In genomic region chr3:52487788-52488691, GRCh38 we compare ENCODE assay signal across 18 cellular contexts. TPM values are rescaled to one million over a fixed set of nuclear protein-coding genes. Genes with fewer than 3 reads are reported as not detected.
DNase-seq lines count a peak whose midpoint lies in the region; ATAC-seq, FAIRE-seq and TF ChIP-seq lines count a peak whose summit lies in the region.
"Had no signal": no experiment of that assay in that cellular context is flagged by ENCODE, and none has a peak within 500 bp of the region (broad histone marks: within the 10 kb centered on the region; RNA-seq: fewer than 3 reads in every experiment).

No MANE protein-coding gene starts in this region.

- in situ Hi-C loops in HepG2 (cut with HindIII; ENCODE audit: extremely low pct_ligation_motif_present, low pct_unique_long_range_greater_than_20kb) = no loop called here

- no peak for TF ChIP-seq CTCF in HepG2 (CRISPR knock-in tag; IDR thresholded peaks at IDR 0.05)
- TF ChIP-seq CTCF in right lobe of liver (IDR thresholded peaks at IDR 0.05) = no peak
- TF ChIP-seq CTCF in testis (IDR thresholded peaks at IDR 0.05) = no peak
- no peak for TF ChIP-seq CTCF in stomach (IDR thresholded peaks at IDR 0.05)

- FAIRE-seq in HepG2 (lab: Jason Lieb, UNC) = no peak

- BruUV-seq in HepG2 (replicated peaks; lab: Mats Ljungman, UMichigan) = no TSS peak

- H3K36me3 ChIP-seq in HepG2 (replicated peaks in 1 of 2; ENCODE audit: control insufficient read depth in 1 of 2, insufficient read depth in 2 of 2, low read length in 2 of 2) (peaks cover 18 to 41% of the 10 kb centered on the region in 2 experiments), right lobe of liver (peaks cover 0 to 52% (median 17%) of the 10 kb centered on the region in 4 donors), testis (ENCODE audit: low read depth, missing control alignments) (no peaks in the 10 kb centered on the region), stomach (peaks cover 70 to 98% (median 96%) of the 10 kb centered on the region in 4 donors)

- H3K27ac ChIP-seq in HepG2 (ENCODE audit: extremely low read length, insufficient read depth, low read length) (no peak overlapping the region), right lobe of liver (no peak overlapping the region), testis (peak overlapping the region; percentile 44 to 81), stomach (no peak overlapping the region)

- POLR2A ChIA-PET in HepG2 (lab: Yijun Ruan, JAX) = no interaction called here

- DNase-seq in HepG2 (ENCODE audit: low spot score) (no peak), right lobe of liver (no peak), testis (no peak), stomach (no peak)
- DNase-seq: 8988T; BE2C; Calu3; DMS53; KG1; NCI-H1436 treated with DMSO at 0.1 percent for 48 hours; NCI-H2029 treated with DMSO at 0.1 percent for 48 hours; NCI-H2171 treated with DMSO at 0.1 percent for 48 hours; NCI-H446 treated with DMSO at 0.1 percent for 48 hours; NK-92 treated with Interleukin-12 subunit alpha and Interleukin-12 subunit beta, amount 100 ng/mL, for 24 hours; OCI-M1; RPMI8226 had no signal

- no peaks in the 10 kb centered on the region for H3K79me2 ChIP-seq in HepG2 (ENCODE audit: insufficient read depth, low read length)

- 98% methylated on average over 44 of the region's 59 CpGs for WGBS in HepG2 (ENCODE audit: low lambda C conversion rate)
- WGBS in right lobe of liver (ENCODE audit: insufficient coverage, low coverage, low lambda C conversion rate, missing lambda C conversion rate) = 86% methylated on average over 7 of the region's 59 CpGs
- WGBS in testis, 2 donors = 94 to 98% methylated on average over 16 to 58 of the region's 59 CpGs
- WGBS in stomach, 5 donors = 94 to 97% (median 96%) methylated on average over 54 to 59 of the region's 59 CpGs

- H3K9ac ChIP-seq in HepG2 (ENCODE audit: insufficient read depth, low read depth, low read length) = no peak overlapping the region

- no peaks in the 10 kb centered on the region for H3K27me3 ChIP-seq in HepG2 (ENCODE audit: control insufficient read depth in 1 of 2, insufficient read depth in 2 of 2, low read length in 2 of 2)
- H3K27me3 ChIP-seq in right lobe of liver = no peaks in the 10 kb centered on the region
- H3K27me3 ChIP-seq in testis = no peaks in the 10 kb centered on the region
- no peaks in the 10 kb centered on the region for H3K27me3 ChIP-seq in stomach
- H3K27me3 ChIP-seq: BE2C had no signal

- H3K4me1 ChIP-seq in HepG2 (ENCODE audit: insufficient read depth, low read length) = peaks cover 11% of the 10 kb centered on the region; the same call in 1 of the 2 replicates
- H3K4me1 ChIP-seq in right lobe of liver = no peaks in the 10 kb centered on the region
- H3K4me1 ChIP-seq in testis = peaks cover 74% of the 10 kb centered on the region
- peaks cover 5 to 51% (median 16%) of the 10 kb centered on the region in 4 donors for H3K4me1 ChIP-seq in stomach
- H3K4me1 ChIP-seq: BE2C had no signal

- TF ChIP-seq RAD21 in HepG2 (CRISPR knock-in tag; IDR thresholded peaks at IDR 0.05) = no peak

- no peak overlapping the region for H3K4me3 ChIP-seq in HepG2 (replicated peaks in 1 of 3; ENCODE audit: insufficient read depth in 1 of 3, low read depth in 2 of 3, low read length in 3 of 3)
- no peak overlapping the region for H3K4me3 ChIP-seq in right lobe of liver
- H3K4me3 ChIP-seq in testis = no peak overlapping the region
- H3K4me3 ChIP-seq in stomach = no peak overlapping the region

- no peak overlapping the region for H2AFZ ChIP-seq in HepG2 (ENCODE audit: low read length)

- H3K4me2 ChIP-seq in HepG2 (ENCODE audit: low read depth, low read length) = no peak overlapping the region

- TF ChIP-seq EP300 in HepG2 (IDR thresholded peaks at IDR 0.05; ENCODE audit: low read depth in 2 of 2, low read length in 2 of 2) (no peak), HepG2 (CRISPR knock-in tag; IDR thresholded peaks at IDR 0.05; ENCODE audit: borderline replicate concordance) (no peak), stomach (IDR thresholded peaks at IDR 0.05) (no peak)

- TF ChIP-seq POLR2A in HepG2 (IDR thresholded peaks at IDR 0.05; ENCODE audit: insufficient read depth in 1 of 2, low read depth in 2 of 2, low read length in 2 of 2) (no peak), right lobe of liver (IDR thresholded peaks at IDR 0.05) (no peak), testis (IDR thresholded peaks at IDR 0.05) (no peak), stomach (IDR thresholded peaks at IDR 0.05) (no peak)

- H4K20me1 ChIP-seq in HepG2 (ENCODE audit: insufficient read depth, low read length) = no peaks in the 10 kb centered on the region; the same call in 1 of the 2 replicates

- ATAC-seq in HepG2 (no peak), right lobe of liver (no peak)

- CTCF ChIA-PET in HepG2 (lab: Yijun Ruan, JAX; ENCODE audit: low intra/inter-chr PET ratio, low total read pairs) = no interaction called here

- H3K9me3 ChIP-seq in HepG2 (ENCODE audit: low read length) = no peaks in the 10 kb centered on the region
- no peaks in the 10 kb centered on the region for H3K9me3 ChIP-seq in right lobe of liver
- no peaks in the 10 kb centered on the region for H3K9me3 ChIP-seq in testis
- no peaks in the 10 kb centered on the region for H3K9me3 ChIP-seq in stomach
- H3K9me3 ChIP-seq: BE2C had no signal

- intact Hi-C loops in HepG2 (cut with micrococcal nuclease; ENCODE audit: unreplicated experiment) (no loop called here), right lobe of liver (cut with DNase I) (loop anchor here in 1 of 2 donors (10.0 kb wide), 1 partner anchor 187 kb away; no protein-coding TSS in a partner anchor), testis (cut with DNase I; ENCODE audit: low total_unique reads) (loop anchor here (5.0 kb wide), 1 partner anchor 49 kb away; the partner anchor contains the start of gene UQCC5), stomach (cut with DNase I; ENCODE audit: low total_unique reads) (no loop called here)

RNA-seq across cellular contexts. Expression of gene STAB1, which starts 7.1 kb away (rescaled TPM):
- 0.09 and 0.28 TPM in 2 replicates for total RNA-seq in HepG2 (2016; rRNA removed; fragmentation: Illumina TruSeq; extraction: Trizol)
- not detected in 2 replicates for total RNA-seq in HepG2 (2016; cell fraction: cytosol; rRNA removed; fragmentation: Illumina TruSeq; extraction: Trizol; ENCODE audit: low read depth)
- total RNA-seq in HepG2 (2016; cell fraction: insoluble cytoplasmic fraction; rRNA removed; fragmentation: Illumina TruSeq; extraction: Trizol) = 0.11 and 0.18 TPM in 2 replicates
- total RNA-seq in HepG2 (2016; cell fraction: membrane; rRNA removed; fragmentation: Illumina TruSeq; extraction: Trizol) = 0.31 TPM in 1 of 2 replicates, not detected in the other
- 0.13 and 0.16 TPM in 2 replicates for total RNA-seq in HepG2 (2016; cell fraction: nucleus; rRNA removed; fragmentation: Illumina TruSeq; extraction: Trizol)
- polyA plus RNA-seq in HepG2 (2011; rRNA removed) = 0.34 and 0.59 TPM in 2 replicates
- polyA plus RNA-seq in HepG2 (2011; cell fraction: cytosol; rRNA removed) = 0.13 and 0.16 TPM in 2 replicates
- polyA plus RNA-seq in HepG2 (2011; cell fraction: nucleus; rRNA removed) = 4.1 and 4.3 TPM in 2 replicates
- polyA plus RNA-seq in HepG2 (2012) = 0.23 and 0.24 TPM in 2 replicates
- 0.02 and 0.14 TPM in 2 replicates for polyA plus RNA-seq in HepG2 (2016; cell fraction: cytosol; fragmentation: Illumina TruSeq; extraction: Trizol; ENCODE audit: low read depth)
- 0.10 TPM in 1 of 2 replicates, not detected in the other for polyA plus RNA-seq in HepG2 (2016; cell fraction: insoluble cytoplasmic fraction; fragmentation: Illumina TruSeq; extraction: Trizol; ENCODE audit: low read depth)
- not detected in 2 replicates for polyA plus RNA-seq in HepG2 (2016; cell fraction: membrane; fragmentation: Illumina TruSeq; extraction: Trizol; ENCODE audit: low read depth)
- 0.30 TPM in 1 of 2 replicates, not detected in the other for polyA plus RNA-seq in HepG2 (2016; cell fraction: nucleus; fragmentation: Illumina TruSeq; extraction: Trizol; ENCODE audit: insufficient read depth, low read depth)
- 0.26 and 1.0 TPM in 2 replicates for polyA minus RNA-seq in HepG2 (2011; rRNA and poly(A)+ RNA removed; ENCODE audit: low replicate concordance)
- polyA minus RNA-seq in HepG2 (2011; cell fraction: cytosol; rRNA and poly(A)+ RNA removed) = 0.30 TPM in 1 of 2 replicates, not detected in the other
- polyA minus RNA-seq in HepG2 (2011; cell fraction: nucleus; rRNA and poly(A)+ RNA removed) = 0.50 and 0.90 TPM in 2 replicates
- 100 to 1,000 TPM in 3 of 6 experiments, 10 to 100 TPM in 3; 60.7 to 268 (median 92.5) TPM for total RNA-seq in right lobe of liver
- total RNA-seq in testis = 10 to 100 TPM; 58.6 to 71.9 TPM
- polyA plus RNA-seq in testis (ENCODE audit: insufficient read depth, low read depth, low replicate concordance) = 41.7 TPM
- 100 to 1,000 TPM in 2 of 5 donors, 10 to 100 TPM in 3; 51.6 to 295 (median 79.9) TPM for total RNA-seq in stomach
- polyA plus RNA-seq in stomach = 10 to 100 TPM; 33.7 to 55.3 (median 48.6) TPM
- total RNA-seq: H4 had no signal
- polyA plus RNA-seq: CD4-positive, alpha-beta memory T cell had no signal

RNA-seq across cellular contexts. Expression of gene NISCH, which starts 32.6 kb away (rescaled TPM):
- 15.3 and 27.0 TPM in 2 replicates for total RNA-seq in HepG2 (2016; rRNA removed; fragmentation: Illumina TruSeq; extraction: Trizol)
- 10.8 and 11.5 TPM in 2 replicates for total RNA-seq in HepG2 (2016; cell fraction: cytosol; rRNA removed; fragmentation: Illumina TruSeq; extraction: Trizol; ENCODE audit: low read depth)
- 10.9 and 25.7 TPM in 2 replicates for total RNA-seq in HepG2 (2016; cell fraction: insoluble cytoplasmic fraction; rRNA removed; fragmentation: Illumina TruSeq; extraction: Trizol)
- 11.3 and 12.4 TPM in 2 replicates for total RNA-seq in HepG2 (2016; cell fraction: membrane; rRNA removed; fragmentation: Illumina TruSeq; extraction: Trizol)
- 36.6 and 40.4 TPM in 2 replicates for total RNA-seq in HepG2 (2016; cell fraction: nucleus; rRNA removed; fragmentation: Illumina TruSeq; extraction: Trizol)
- 47.6 and 63.0 TPM in 2 replicates for polyA plus RNA-seq in HepG2 (2011; rRNA removed)
- 17.8 and 20.4 TPM in 2 replicates for polyA plus RNA-seq in HepG2 (2011; cell fraction: cytosol; rRNA removed)
- 441 and 512 TPM in 2 replicates for polyA plus RNA-seq in HepG2 (2011; cell fraction: nucleus; rRNA removed)
- polyA plus RNA-seq in HepG2 (2012) = 31.6 and 39.4 TPM in 2 replicates
- polyA plus RNA-seq in HepG2 (2016; cell fraction: cytosol; fragmentation: Illumina TruSeq; extraction: Trizol; ENCODE audit: low read depth) = 3.2 and 3.7 TPM in 2 replicates
- polyA plus RNA-seq in HepG2 (2016; cell fraction: insoluble cytoplasmic fraction; fragmentation: Illumina TruSeq; extraction: Trizol; ENCODE audit: low read depth) = 9.4 and 12.9 TPM in 2 replicates
- 6.4 and 6.7 TPM in 2 replicates for polyA plus RNA-seq in HepG2 (2016; cell fraction: membrane; fragmentation: Illumina TruSeq; extraction: Trizol; ENCODE audit: low read depth)
- polyA plus RNA-seq in HepG2 (2016; cell fraction: nucleus; fragmentation: Illumina TruSeq; extraction: Trizol; ENCODE audit: insufficient read depth, low read depth) = 96.6 and 101 TPM in 2 replicates
- polyA minus RNA-seq in HepG2 (2011; rRNA and poly(A)+ RNA removed; ENCODE audit: low replicate concordance) = 50.0 and 58.0 TPM in 2 replicates
- polyA minus RNA-seq in HepG2 (2011; cell fraction: cytosol; rRNA and poly(A)+ RNA removed) = 15.2 and 15.4 TPM in 2 replicates
- polyA minus RNA-seq in HepG2 (2011; cell fraction: nucleus; rRNA and poly(A)+ RNA removed) = 97.0 and 102 TPM in 2 replicates
- 10 to 100 TPM; 19.7 to 51.9 (median 30.6) TPM for total RNA-seq in right lobe of liver
- total RNA-seq in testis = 100 to 1,000 TPM; 315 to 327 TPM
- polyA plus RNA-seq in testis (ENCODE audit: insufficient read depth, low read depth, low replicate concordance) = 166 TPM
- 100 to 1,000 TPM in 3 of 5 donors, 10 to 100 TPM in 2; 68.5 to 456 (median 147) TPM for total RNA-seq in stomach
- polyA plus RNA-seq in stomach = 10 to 100 TPM; 18.3 to 36.4 (median 19.9) TPM

RNA-seq across cellular contexts. Expression of gene TNNC1, which starts 34.2 kb away (rescaled TPM):
- total RNA-seq in HepG2 (2016; rRNA removed; fragmentation: Illumina TruSeq; extraction: Trizol) (11.8 and 18.7 TPM in 2 replicates), right lobe of liver (10 to 100 TPM in 1 of 6 experiments, 1 to 10 TPM in 3, under 1 TPM in 2; 0.55 to 12.2 (median 1.3) TPM), testis (10 to 100 TPM; 11.3 to 23.2 TPM), stomach (1 to 10 TPM in 2 of 5 donors, not detected in 3; 3.1 to 6.5 TPM)
- 4.4 and 4.6 TPM in 2 replicates for total RNA-seq in HepG2 (2016; cell fraction: cytosol; rRNA removed; fragmentation: Illumina TruSeq; extraction: Trizol; ENCODE audit: low read depth)
- total RNA-seq in HepG2 (2016; cell fraction: insoluble cytoplasmic fraction; rRNA removed; fragmentation: Illumina TruSeq; extraction: Trizol) = 13.2 and 20.1 TPM in 2 replicates
- total RNA-seq in HepG2 (2016; cell fraction: membrane; rRNA removed; fragmentation: Illumina TruSeq; extraction: Trizol) = 2.5 and 5.3 TPM in 2 replicates
- total RNA-seq in HepG2 (2016; cell fraction: nucleus; rRNA removed; fragmentation: Illumina TruSeq; extraction: Trizol) = 5.4 and 5.7 TPM in 2 replicates
- polyA plus RNA-seq in HepG2 (2011; rRNA removed) (36.4 and 39.5 TPM in 2 replicates), testis (ENCODE audit: insufficient read depth, low read depth, low replicate concordance) (91.7 TPM), stomach (10 to 100 TPM in 2 of 3 donors, 1 to 10 TPM in 1; 4.9 to 41.1 (median 20.3) TPM)
- 53.0 and 54.8 TPM in 2 replicates for polyA plus RNA-seq in HepG2 (2011; cell fraction: cytosol; rRNA removed)
- 14.3 and 16.8 TPM in 2 replicates for polyA plus RNA-seq in HepG2 (2011; cell fraction: nucleus; rRNA removed)
- 10.9 and 12.3 TPM in 2 replicates for polyA plus RNA-seq in HepG2 (2012)
- polyA plus RNA-seq in HepG2 (2016; cell fraction: cytosol; fragmentation: Illumina TruSeq; extraction: Trizol; ENCODE audit: low read depth) = 3.3 and 4.0 TPM in 2 replicates
- 17.1 and 18.1 TPM in 2 replicates for polyA plus RNA-seq in HepG2 (2016; cell fraction: insoluble cytoplasmic fraction; fragmentation: Illumina TruSeq; extraction: Trizol; ENCODE audit: low read depth)
- polyA plus RNA-seq in HepG2 (2016; cell fraction: membrane; fragmentation: Illumina TruSeq; extraction: Trizol; ENCODE audit: low read depth) = 2.7 and 3.3 TPM in 2 replicates
- polyA plus RNA-seq in HepG2 (2016; cell fraction: nucleus; fragmentation: Illumina TruSeq; extraction: Trizol; ENCODE audit: insufficient read depth, low read depth) = 6.6 and 10.5 TPM in 2 replicates
- polyA minus RNA-seq in HepG2 (2011; rRNA and poly(A)+ RNA removed; ENCODE audit: low replicate concordance) = 7.0 and 8.2 TPM in 2 replicates
- 4.5 and 5.4 TPM in 2 replicates for polyA minus RNA-seq in HepG2 (2011; cell fraction: cytosol; rRNA and poly(A)+ RNA removed)
- polyA minus RNA-seq in HepG2 (2011; cell fraction: nucleus; rRNA and poly(A)+ RNA removed) = 4.5 and 4.6 TPM in 2 replicates

RNA-seq across cellular contexts. Expression of gene SEMA3G, which starts 43.1 kb away (rescaled TPM):
- total RNA-seq in HepG2 (2016; rRNA removed; fragmentation: Illumina TruSeq; extraction: Trizol) (2.0 and 6.1 TPM in 2 replicates), right lobe of liver (1 to 10 TPM in 2 of 6 experiments, under 1 TPM in 4; 0.60 to 2.8 (median 0.80) TPM), testis (1 to 10 TPM; 1.7 to 2.1 TPM), stomach (1 to 10 TPM in 3 of 5 donors, under 1 TPM in 2; under 0.01 to 9.6 (median 1.7) TPM)
- total RNA-seq in HepG2 (2016; cell fraction: cytosol; rRNA removed; fragmentation: Illumina TruSeq; extraction: Trizol; ENCODE audit: low read depth) = 0.44 and 0.61 TPM in 2 replicates
- total RNA-seq in HepG2 (2016; cell fraction: insoluble cytoplasmic fraction; rRNA removed; fragmentation: Illumina TruSeq; extraction: Trizol) = 1.9 and 7.2 TPM in 2 replicates
- 1.0 and 1.1 TPM in 2 replicates for total RNA-seq in HepG2 (2016; cell fraction: membrane; rRNA removed; fragmentation: Illumina TruSeq; extraction: Trizol)
- 5.8 and 8.3 TPM in 2 replicates for total RNA-seq in HepG2 (2016; cell fraction: nucleus; rRNA removed; fragmentation: Illumina TruSeq; extraction: Trizol)
- polyA plus RNA-seq in HepG2 (2011; rRNA removed) (8.3 and 13.4 TPM in 2 replicates), testis (ENCODE audit: insufficient read depth, low read depth, low replicate concordance) (3.1 TPM), stomach (1 to 10 TPM; 1.4 to 2.3 (median 1.9) TPM)
- polyA plus RNA-seq in HepG2 (2011; cell fraction: cytosol; rRNA removed) = 8.0 and 10.3 TPM in 2 replicates
- 21.7 and 30.5 TPM in 2 replicates for polyA plus RNA-seq in HepG2 (2011; cell fraction: nucleus; rRNA removed)
- polyA plus RNA-seq in HepG2 (2012) = 14.2 and 15.4 TPM in 2 replicates
- 0.33 and 0.36 TPM in 2 replicates for polyA plus RNA-seq in HepG2 (2016; cell fraction: cytosol; fragmentation: Illumina TruSeq; extraction: Trizol; ENCODE audit: low read depth)
- 1.4 and 2.1 TPM in 2 replicates for polyA plus RNA-seq in HepG2 (2016; cell fraction: insoluble cytoplasmic fraction; fragmentation: Illumina TruSeq; extraction: Trizol; ENCODE audit: low read depth)
- 0.62 and 0.71 TPM in 2 replicates for polyA plus RNA-seq in HepG2 (2016; cell fraction: membrane; fragmentation: Illumina TruSeq; extraction: Trizol; ENCODE audit: low read depth)
- polyA plus RNA-seq in HepG2 (2016; cell fraction: nucleus; fragmentation: Illumina TruSeq; extraction: Trizol; ENCODE audit: insufficient read depth, low read depth) = 8.4 and 8.8 TPM in 2 replicates
- polyA minus RNA-seq in HepG2 (2011; rRNA and poly(A)+ RNA removed; ENCODE audit: low replicate concordance) = 1.2 and 22.3 TPM in 2 replicates
- 6.4 and 10.0 TPM in 2 replicates for polyA minus RNA-seq in HepG2 (2011; cell fraction: cytosol; rRNA and poly(A)+ RNA removed)
- polyA minus RNA-seq in HepG2 (2011; cell fraction: nucleus; rRNA and poly(A)+ RNA removed) = 11.9 and 12.6 TPM in 2 replicates

RNA-seq across cellular contexts. Expression of gene NT5DC2, which starts 45.6 kb away (rescaled TPM):
- 105 and 131 TPM in 2 replicates for total RNA-seq in HepG2 (2016; rRNA removed; fragmentation: Illumina TruSeq; extraction: Trizol)
- total RNA-seq in HepG2 (2016; cell fraction: cytosol; rRNA removed; fragmentation: Illumina TruSeq; extraction: Trizol; ENCODE audit: low read depth) = 335 and 351 TPM in 2 replicates
- 92.9 and 127 TPM in 2 replicates for total RNA-seq in HepG2 (2016; cell fraction: insoluble cytoplasmic fraction; rRNA removed; fragmentation: Illumina TruSeq; extraction: Trizol)
- total RNA-seq in HepG2 (2016; cell fraction: membrane; rRNA removed; fragmentation: Illumina TruSeq; extraction: Trizol) = 398 and 413 TPM in 2 replicates
- 102 and 116 TPM in 2 replicates for total RNA-seq in HepG2 (2016; cell fraction: nucleus; rRNA removed; fragmentation: Illumina TruSeq; extraction: Trizol)
- 217 and 240 TPM in 2 replicates for polyA plus RNA-seq in HepG2 (2011; rRNA removed)
- polyA plus RNA-seq in HepG2 (2011; cell fraction: cytosol; rRNA removed) = 148 and 220 TPM in 2 replicates
- polyA plus RNA-seq in HepG2 (2011; cell fraction: nucleus; rRNA removed) = 493 and 549 TPM in 2 replicates
- polyA plus RNA-seq in HepG2 (2012) = 109 and 144 TPM in 2 replicates
- 760 and 829 TPM in 2 replicates for polyA plus RNA-seq in HepG2 (2016; cell fraction: cytosol; fragmentation: Illumina TruSeq; extraction: Trizol; ENCODE audit: low read depth)
- polyA plus RNA-seq in HepG2 (2016; cell fraction: insoluble cytoplasmic fraction; fragmentation: Illumina TruSeq; extraction: Trizol; ENCODE audit: low read depth) = 161 and 192 TPM in 2 replicates
- 646 and 710 TPM in 2 replicates for polyA plus RNA-seq in HepG2 (2016; cell fraction: membrane; fragmentation: Illumina TruSeq; extraction: Trizol; ENCODE audit: low read depth)
- polyA plus RNA-seq in HepG2 (2016; cell fraction: nucleus; fragmentation: Illumina TruSeq; extraction: Trizol; ENCODE audit: insufficient read depth, low read depth) = 319 and 344 TPM in 2 replicates
- 166 and 240 TPM in 2 replicates for polyA minus RNA-seq in HepG2 (2011; rRNA and poly(A)+ RNA removed; ENCODE audit: low replicate concordance)
- polyA minus RNA-seq in HepG2 (2011; cell fraction: cytosol; rRNA and poly(A)+ RNA removed) = 60.3 and 89.1 TPM in 2 replicates
- polyA minus RNA-seq in HepG2 (2011; cell fraction: nucleus; rRNA and poly(A)+ RNA removed) = 74.0 and 75.3 TPM in 2 replicates
- total RNA-seq in right lobe of liver = 10 to 100 TPM in 1 of 6 experiments, 1 to 10 TPM in 5; 1.1 to 12.5 (median 3.9) TPM
- total RNA-seq in testis = 100 to 1,000 TPM; 137 to 147 TPM
- 92.4 TPM for polyA plus RNA-seq in testis (ENCODE audit: insufficient read depth, low read depth, low replicate concordance)
- 10 to 100 TPM in 4 of 5 donors, 1 to 10 TPM in 1; 4.6 to 26.8 (median 19.5) TPM for total RNA-seq in stomach
- polyA plus RNA-seq in stomach = 10 to 100 TPM; 15.6 to 56.2 (median 27.7) TPM

Comparison
In these comparisons a context has a peak if more than half of its experiments do, and no peak if none do; other contexts are left out.
1. RNA of gene STAB1, which starts 7.1 kb away (total RNA-seq): 60.7 to 268 TPM in right lobe of liver, 51.6 to 295 TPM in stomach and 58.6 to 71.9 TPM in testis; 0.09 to 0.31 TPM in HepG2; every median in the first group is over 10 times any median in the second.
2. H3K27ac ChIP-seq: peak in testis (2 of 2); none in HepG2 (single experiment), right lobe of liver (0 of 3) and stomach (0 of 5).